ENCODE assay signal across 1 cellular context in genomic region chr2:24115057-24115456, GRCh38.
TF ChIP-seq lines count a peak whose summit lies in the region.

No MANE protein-coding gene starts in this region.

TF ChIP-seq in GM23338, 12 proteins besides CTCF, POLR2A, EP300 and RAD21 (continued from another document):
- TF ChIP-seq ETS1 (IDR thresholded peaks at IDR 0.05), result no peak
- TF ChIP-seq NANOG (IDR thresholded peaks at IDR 0.05; ENCODE audit: borderline replicate concordance), result no peak
- no peak for TF ChIP-seq EZH2 (IDR thresholded peaks at IDR 0.05; ENCODE audit: low read depth, unreplicated experiment)
- no peak for TF ChIP-seq STAT1 (IDR thresholded peaks at IDR 0.05; ENCODE audit: unreplicated experiment)
- no peak for TF ChIP-seq ZNF114 (CRISPR knock-in tag; IDR thresholded peaks at IDR 0.05)
- no peak for TF ChIP-seq EZH2phosphoT487 (IDR thresholded peaks at IDR 0.05; ENCODE audit: unreplicated experiment)
- no peak for TF ChIP-seq ZNF462 (CRISPR knock-in tag; IDR thresholded peaks at IDR 0.05)
- no peak for TF ChIP-seq REST (IDR thresholded peaks at IDR 0.05; ENCODE audit: unreplicated experiment)
- TF ChIP-seq ZNF331 (CRISPR knock-in tag; IDR thresholded peaks at IDR 0.05; ENCODE audit: low read depth), result no peak
